ENCODE assay signal across 8 cellular contexts in genomic region chr17:76480676-76481075, GRCh38. TPM values are rescaled to one million over a fixed set of nuclear protein-coding genes. Genes with fewer than 3 reads are reported as not detected.
DNase-seq lines count a peak whose midpoint lies in the region; ATAC-seq and TF ChIP-seq lines count a peak whose summit lies in the region.

No MANE protein-coding gene starts in this region.

- CTCF ChIA-PET in activated CD8-positive, alpha-beta T cell treated with anti-CD3 and anti-CD28 coated beads, Interleukin-2, amount 10 ng/mL, durations not matched to agents 7 days and 5 days (lab: Charles Lee): interaction anchor here (0.8 to 2.1 kb wide), 6 partner anchors 10 to 28 kb away, joined by 6 to 9 read pairs (median 8); partner anchors contain the start of genes AANAT and UBE2O

- DNase-seq in activated CD8-positive, alpha-beta T cell treated with anti-CD3 and anti-CD28 coated beads, Interleukin-2, amount 10 ng/mL, durations not matched to agents 7 days and 5 days: peak; percentile 47
- DNase-seq in AG20443 (ENCODE audit: low spot score) (no peak), HuH-7.5 (ENCODE audit: low spot score) (no peak), COLO668 (lab: John Stamatoyannopoulos, UW; ENCODE audit: unreplicated experiment) (no peak), NCI-H748 treated with DMSO at 0.1 percent for 48 hours (lab: John Stamatoyannopoulos, UW) (no peak)

- POLR2A ChIA-PET in activated CD8-positive, alpha-beta T cell treated with anti-CD3 and anti-CD28 coated beads, Interleukin-2, amount 10 ng/mL, durations not matched to agents 7 days and 5 days (lab: Charles Lee): interaction anchor here (0.7 to 2.2 kb wide), 4 partner anchors 10 to 22 kb away, joined by 3 to 10 read pairs (median 4); partner anchors contain the start of gene RHBDF2

- ATAC-seq in GM18502 (IDR thresholded peaks at IDR 0.05; ENCODE audit: poor library complexity, unreplicated experiment) (peak; percentile 14), HG03354 (IDR thresholded peaks at IDR 0.05; ENCODE audit: poor library complexity, severe bottlenecking, unreplicated experiment) (peak; percentile 11)
- ATAC-seq in activated CD8-positive, alpha-beta T cell treated with anti-CD3 and anti-CD28 coated beads, Interleukin-2, amount 10 ng/mL, durations not matched to agents 7 days and 5 days: peak; percentile 79

- peak overlapping the region; percentile 42 for H3K27ac ChIP-seq in neural cell (ENCODE audit: low read length)

- peak overlapping the region; percentile 84 for H3K27ac Mint-ChIP-seq in activated CD8-positive, alpha-beta T cell treated with anti-CD3 and anti-CD28 coated beads, Interleukin-2, amount 10 ng/mL, durations not matched to agents 7 days and 5 days

- no peak for TF ChIP-seq RAD21 in neural cell (conservative IDR thresholded peaks at IDR 0.05)

- H3K9me2 ChIP-seq in neural cell (ENCODE audit: insufficient read depth, low read length): no peaks in the 10 kb centered on the region

- no peaks in the 10 kb centered on the region for H3K79me2 ChIP-seq in neural cell (replicated peaks; ENCODE audit: insufficient read depth, low read length)

- no peaks in the 10 kb centered on the region for H3F3A ChIP-seq in neural cell (ENCODE audit: insufficient read depth, low read length, poor library complexity, severe bottlenecking)

- peaks cover 28% of the 10 kb centered on the region for H3K4me1 Mint-ChIP-seq in activated CD8-positive, alpha-beta T cell treated with anti-CD3 and anti-CD28 coated beads, Interleukin-2, amount 10 ng/mL, durations not matched to agents 7 days and 5 days (ENCODE audit: low read depth)

- H3K9ac ChIP-seq in neural cell (ENCODE audit: low read length): peak overlapping the region; percentile 48

- peak overlapping the region; percentile 22 for H3K4me3 Mint-ChIP-seq in activated CD8-positive, alpha-beta T cell treated with anti-CD3 and anti-CD28 coated beads, Interleukin-2, amount 10 ng/mL, durations not matched to agents 7 days and 5 days

- no peaks in the 10 kb centered on the region for H4K20me1 ChIP-seq in neural cell (ENCODE audit: insufficient read depth)

- peak overlapping the region; percentile 37 for H2AFZ ChIP-seq in neural cell (ENCODE audit: low read depth, low read length)

- H3K36me3 ChIP-seq in neural cell (ENCODE audit: insufficient read depth, low read length): no peaks in the 10 kb centered on the region

- no peaks in the 10 kb centered on the region for H3K27me3 Mint-ChIP-seq in activated CD8-positive, alpha-beta T cell treated with anti-CD3 and anti-CD28 coated beads, Interleukin-2, amount 10 ng/mL, durations not matched to agents 7 days and 5 days (ENCODE audit: low read depth)

- no peaks in the 10 kb centered on the region for H3K27me3 ChIP-seq in neural cell (ENCODE audit: insufficient read depth, low read depth, low read length)

- no peaks in the 10 kb centered on the region for H3K9me3 Mint-ChIP-seq in activated CD8-positive, alpha-beta T cell treated with anti-CD3 and anti-CD28 coated beads, Interleukin-2, amount 10 ng/mL, durations not matched to agents 7 days and 5 days (ENCODE audit: insufficient read depth)

- H3K4me2 ChIP-seq in neural cell (ENCODE audit: low read length): no peak overlapping the region

- no peak for TF ChIP-seq EP300 in neural cell (conservative IDR thresholded peaks at IDR 0.05; ENCODE audit: poor library complexity, severe bottlenecking)

- H3K9me3 ChIP-seq in neural cell (ENCODE audit: low read length): no peaks in the 10 kb centered on the region

- peaks cover 37% of the 10 kb centered on the region for H3K36me3 Mint-ChIP-seq in activated CD8-positive, alpha-beta T cell treated with anti-CD3 and anti-CD28 coated beads, Interleukin-2, amount 10 ng/mL, durations not matched to agents 7 days and 5 days (ENCODE audit: low read depth)

- TF ChIP-seq CTCF in neural cell (IDR thresholded peaks at IDR 0.05; ENCODE audit: poor library complexity, severe bottlenecking): no peak

- no peak overlapping the region for H3K4me3 ChIP-seq in neural cell (ENCODE audit: low read length)

TF ChIP-seq in neural cell, 6 proteins besides CTCF, POLR2A, EP300 and RAD21:
- TF ChIP-seq MXI1 (conservative IDR thresholded peaks at IDR 0.05; ENCODE audit: poor library complexity, severe bottlenecking) (no peak), POLR2AphosphoS5 (IDR thresholded peaks at IDR 0.05) (peak; percentile 40)

RNA-seq across cellular contexts. Expression of gene AANAT, which starts 13.3 kb away (rescaled TPM):
- not detected for total RNA-seq in activated CD8-positive, alpha-beta T cell treated with anti-CD3 and anti-CD28 coated beads, Interleukin-2, amount 10 ng/mL, durations not matched to agents 7 days and 5 days
- polyA plus RNA-seq in neural cell: not detected in 2 replicates
- not detected in 2 replicates for polyA minus RNA-seq in neural cell

RNA-seq across cellular contexts. Expression of gene RHBDF2, which starts 20.5 kb away (rescaled TPM):
- total RNA-seq in activated CD8-positive, alpha-beta T cell treated with anti-CD3 and anti-CD28 coated beads, Interleukin-2, amount 10 ng/mL, durations not matched to agents 7 days and 5 days: 10 to 100 TPM; 51.4 to 52.1 TPM
- not detected in 2 replicates for polyA plus RNA-seq in neural cell
- polyA minus RNA-seq in neural cell: not detected in 2 replicates

RNA-seq across cellular contexts. Expression of gene UBE2O, which starts 27.7 kb away (rescaled TPM):
- total RNA-seq in activated CD8-positive, alpha-beta T cell treated with anti-CD3 and anti-CD28 coated beads, Interleukin-2, amount 10 ng/mL, durations not matched to agents 7 days and 5 days: 10 to 100 TPM; 28.4 to 31.6 TPM
- 27.7 and 28.0 TPM in 2 replicates for polyA plus RNA-seq in neural cell
- 64.8 and 73.0 TPM in 2 replicates for polyA minus RNA-seq in neural cell

RNA-seq across cellular contexts. Expression of gene CYGB, which starts 56.8 kb away (rescaled TPM):
- total RNA-seq in activated CD8-positive, alpha-beta T cell treated with anti-CD3 and anti-CD28 coated beads, Interleukin-2, amount 10 ng/mL, durations not matched to agents 7 days and 5 days: under 1 TPM in 1 of 2 experiments, not detected in 1; 0.40 TPM
- polyA plus RNA-seq in neural cell: 9.6 and 12.9 TPM in 2 replicates
- 8.0 and 13.4 TPM in 2 replicates for polyA minus RNA-seq in neural cell

RNA-seq across cellular contexts. Expression of gene PRCD, which starts 59.2 kb away (rescaled TPM):
- total RNA-seq in activated CD8-positive, alpha-beta T cell treated with anti-CD3 and anti-CD28 coated beads, Interleukin-2, amount 10 ng/mL, durations not matched to agents 7 days and 5 days: not detected
- polyA plus RNA-seq in neural cell: 13.2 and 22.5 TPM in 2 replicates
- polyA minus RNA-seq in neural cell: 3.4 and 4.5 TPM in 2 replicates

Comparison
In these comparisons a context has a peak if more than half of its experiments do, and no peak if none do; other contexts are left out.
1. ATAC-seq: peak in every context shown above with its lines; median percentile 79 in activated CD8-positive, alpha-beta T cell treated with anti-CD3 and anti-CD28 coated beads, Interleukin-2, amount 10 ng/mL, durations not matched to agents 7 days and 5 days; 14 in GM18502; 11 in HG03354.